Comparison of ENCODE assay signal across 25 cellular contexts in genomic region chr9:127181315-127181580, GRCh38. TPM values are rescaled to one million over a fixed set of nuclear protein-coding genes. Genes with fewer than 3 reads are reported as not detected.
DNase-seq lines count a peak whose midpoint lies in the region; ATAC-seq, FAIRE-seq and TF ChIP-seq lines count a peak whose summit lies in the region.
"Had no signal": no experiment of that assay in that cellular context is flagged by ENCODE, and none has a peak within 500 bp of the region (broad histone marks: within the 10 kb centered on the region; RNA-seq: fewer than 3 reads in every experiment).

No MANE protein-coding gene starts in this region.

- no peak for ATAC-seq in right cardiac atrium
- no peak for ATAC-seq in HG02970 (IDR thresholded peaks at IDR 0.05; ENCODE audit: low FRiP score, unreplicated experiment)
- ATAC-seq: activated CD8-positive, alpha-beta T cell treated with anti-CD3 and anti-CD28 coated beads for 36 hours; left lung had no signal

- no peaks in the 10 kb centered on the region; the same call in 1 of the 2 replicates for H3K79me1 ChIP-seq in H1 (ENCODE audit: low read depth, low read length)

- no peaks in the 10 kb centered on the region for H3K79me2 ChIP-seq in H1 (ENCODE audit: control insufficient read depth in 1 of 2, insufficient read depth in 2 of 2, low read length in 2 of 2)

- no peak overlapping the region for H3K18ac ChIP-seq in H1 (ENCODE audit: extremely low read depth, low read length)

- H2BK15ac ChIP-seq in H1 (ENCODE audit: low read length): no peak overlapping the region

- CTCF ChIA-PET in H1 (lab: Charles Lee; ENCODE audit: partially characterized antibody): interaction anchor here (0.8 to 4.0 kb wide), 4 partner anchors 17 to 241 kb away, joined by 3 to 27 read pairs (median 3); no protein-coding TSS in a partner anchor

- no peak for TF ChIP-seq RAD21 in H1 (IDR thresholded peaks at IDR 0.05 in 1 of 2, conservative IDR thresholded peaks at IDR 0.05 in 1 of 2; ENCODE audit: low read depth in 2 of 2, low read length in 2 of 2)

- TF ChIP-seq CTCF in left ventricle myocardium inferior (IDR thresholded peaks at IDR 0.05; ENCODE audit: borderline replicate concordance) (no peak), H1 (IDR thresholded peaks at IDR 0.05; ENCODE audit: control extremely low read depth in 1 of 3, insufficient read depth in 1 of 3, low read depth in 1 of 3, low read length in 3 of 3) (no peak), vagina (IDR thresholded peaks at IDR 0.05) (no peak)

- no peak overlapping the region for H4K91ac ChIP-seq in H1 (replicated peaks; ENCODE audit: insufficient read length, low read length)

- H3K56ac ChIP-seq in H1 (replicated peaks; ENCODE audit: insufficient read length, low read depth, low read length): no peak overlapping the region

- H4K20me1 ChIP-seq in H1 (replicated peaks in 1 of 2; ENCODE audit: control insufficient read depth in 1 of 2, insufficient read depth in 2 of 2, low read length in 2 of 2): no peaks in the 10 kb centered on the region

- H3K4me1 ChIP-seq in left ventricle myocardium inferior (peaks cover 66% of the 10 kb centered on the region), right cardiac atrium (ENCODE audit: control insufficient read depth, insufficient read depth, low read length) (peaks cover 3% of the 10 kb centered on the region), H1 (replicated peaks in 1 of 4; ENCODE audit: control insufficient read depth in 3 of 4, insufficient read depth in 4 of 4, low read length in 3 of 4) (peaks cover 0 to 6% (median under 1%) of the 10 kb centered on the region in 4 experiments; a peak in 4 of 7 replicates), vagina (peaks cover 66% of the 10 kb centered on the region), small intestine (ENCODE audit: control insufficient read depth in 2 of 2, insufficient read depth in 1 of 2, low read depth in 1 of 2, low read length in 1 of 2) (peaks cover 0 to 5% of the 10 kb centered on the region in 2 donors)
- H3K4me1 ChIP-seq: HAP-1 had no signal

- H2AFZ ChIP-seq in H1 (ENCODE audit: low read length): no peak overlapping the region

- H3K9me3 ChIP-seq in left ventricle myocardium inferior (replicated peaks) (no peaks in the 10 kb centered on the region), right cardiac atrium (ENCODE audit: control insufficient read depth, low read length) (no peaks in the 10 kb centered on the region), H1 (ENCODE audit: insufficient read depth in 2 of 2, low read depth in 1 of 2, low read length in 1 of 2) (no peaks in the 10 kb centered on the region), vagina (no peaks in the 10 kb centered on the region), small intestine (ENCODE audit: control insufficient read depth, low read depth) (no peaks in the 10 kb centered on the region)
- H3K9me3 ChIP-seq: Caco-2, HAP-1, left lung had no signal

- H2BK5ac ChIP-seq in H1 (ENCODE audit: low read depth, low read length): 0 out of 2 replicates have a peak overlapping the region, but pooled peaks have one; percentile 24

- TF ChIP-seq EP300 in H1 (IDR thresholded peaks at IDR 0.05; ENCODE audit: borderline replicate concordance in 1 of 2, low read depth in 2 of 2, low read length in 2 of 2): no peak

- in situ Hi-C loops in ACHN (cut with HindIII; ENCODE audit: low pct_ligation_motif_present, low pct_unique_long_range_greater_than_20kb, low sequenced_read_pairs): no loop called here

- H2BK20ac ChIP-seq in H1 (ENCODE audit: low read length): no peak overlapping the region

- no peaks in the 10 kb centered on the region for H3K27me3 ChIP-seq in left ventricle myocardium inferior (ENCODE audit: low read depth)
- no peaks in the 10 kb centered on the region for H3K27me3 ChIP-seq in right cardiac atrium (ENCODE audit: control insufficient read depth, insufficient read depth)
- H3K27me3 ChIP-seq in H1 (replicated peaks in 1 of 4; ENCODE audit: control insufficient read depth in 3 of 4, extremely low read depth in 1 of 4, insufficient read depth in 3 of 4, low read length in 3 of 4): no peaks in the 10 kb centered on the region
- H3K27me3 ChIP-seq in vagina: no peaks in the 10 kb centered on the region
- H3K27me3 ChIP-seq in small intestine (ENCODE audit: control insufficient read depth in 2 of 2, insufficient read depth in 2 of 2, low read length in 2 of 2): no peaks in the 10 kb centered on the region
- H3K27me3 ChIP-seq: left lung had no signal

- FAIRE-seq in H1 (lab: Jason Lieb, UNC) (no peak), small intestine (lab: Jason Lieb, UNC) (no peak)
- FAIRE-seq: frontal cortex had no signal

- H3K4me3 ChIP-seq in left ventricle myocardium inferior (no peak overlapping the region), right cardiac atrium (ENCODE audit: low read length) (no peak overlapping the region), H1 (ENCODE audit: extremely low read depth in 1 of 4, insufficient read depth in 2 of 4, low read depth in 3 of 4, low read length in 4 of 4) (no peak overlapping the region), vagina (no peak overlapping the region), small intestine (ENCODE audit: low read depth in 1 of 2, low read length in 2 of 2) (no peak overlapping the region)
- H3K4me3 ChIP-seq: HAP-1, left lung had no signal

- POLR2A ChIA-PET in H1 (lab: Charles Lee; ENCODE audit: partially characterized antibody): interaction anchor here (1.4 kb wide), 1 partner anchor 14 kb away, joined by 3 read pairs; no protein-coding TSS in a partner anchor

- no peak overlapping the region for H3K9ac ChIP-seq in H1 (replicated peaks in 1 of 4; ENCODE audit: extremely low read depth in 1 of 4, low read depth in 3 of 4, low read length in 3 of 4)
- H3K9ac ChIP-seq: KMS-11 had no signal

- H3K4me2 ChIP-seq in H1 (ENCODE audit: insufficient read depth in 1 of 2, low read depth in 2 of 2, low read length in 2 of 2): no peak overlapping the region
- H3K4me2 ChIP-seq: KMS-11 had no signal

- H4K5ac ChIP-seq in H1 (ENCODE audit: insufficient read length, low read depth, low read length): no peak overlapping the region

- H2BK120ac ChIP-seq in H1 (replicated peaks; ENCODE audit: low read depth, low read length): no peak overlapping the region

- H3K4ac ChIP-seq in H1 (replicated peaks; ENCODE audit: insufficient read length, low read depth, low read length): no peak overlapping the region

- intact Hi-C loops in left ventricle myocardium inferior (cut with micrococcal nuclease) (no loop called here), right cardiac atrium (cut with DNase I) (loop anchor here in 1 of 4 donors (10.0 kb wide), 1 partner anchor 56 kb away; the partner anchor contains the start of gene ANGPTL2), posterior vena cava (cut with DNase I) (no loop called here), vagina (cut with DNase I) (no loop called here)

- H2AK5ac ChIP-seq in H1 (ENCODE audit: low read depth, low read length): peak overlapping the region; percentile 7; the same call in 1 of the 2 replicates

- no peak overlapping the region for H3K23ac ChIP-seq in H1 (ENCODE audit: insufficient read length)

- DNase-seq in left ventricle myocardium inferior (no peak), right cardiac atrium (no peak), H1 (ENCODE audit: low read depth in 1 of 2, low spot score in 2 of 2) (no peak), posterior vena cava (ENCODE audit: low spot score) (peak; percentile 38), vagina (ENCODE audit: extremely low spot score in 2 of 2) (no peak), small intestine (no peak), ACHN (no peak)
- DNase-seq: activated CD4-positive, alpha-beta T cell treated with anti-CD3 and anti-CD28 coated beads for 1 hour; activated CD8-positive, alpha-beta T cell treated with anti-CD3 and anti-CD28 coated beads for 36 hours; activated gamma-delta T cell; cortex of kidney; DMS79; GDM1; NCI-H146; NCI-H510A; stimulated activated CD4-positive, alpha-beta T cell treated with anti-CD3 and anti-CD28 coated beads, Interleukin-2, amount 100 ng/mL, for 48 hours; T-helper 1 cell had no signal

- H3K36me3 ChIP-seq in left ventricle myocardium inferior (no peaks in the 10 kb centered on the region), H1 (ENCODE audit: control insufficient read depth in 2 of 4, insufficient read depth in 4 of 4, low read length in 3 of 4) (no peaks in the 10 kb centered on the region), vagina (no peaks in the 10 kb centered on the region), small intestine (ENCODE audit: control insufficient read depth in 2 of 2, insufficient read depth in 2 of 2, low read length in 2 of 2) (peaks cover 0 to 9% of the 10 kb centered on the region in 2 donors)
- H3K36me3 ChIP-seq: HAP-1 had no signal

- 96% methylated on average over 3 of the region's 3 CpGs for WGBS in right cardiac atrium
- 96% methylated on average over 3 of the region's 3 CpGs; no CpG with 5 or more reads in 1 of the 2 experiments for WGBS in H1 (ENCODE audit: extremely low coverage in 1 of 2, insufficient coverage in 1 of 2, insufficient read length in 1 of 2, insufficient replicate concordance in 2 of 2, low coverage in 1 of 2, low lambda C conversion rate in 2 of 2, missing lambda C conversion rate in 1 of 2), 2 experiments
- 97% methylated on average over 3 of the region's 3 CpGs for WGBS in small intestine, 3 donors

- no peak overlapping the region for H3K14ac ChIP-seq in H1 (ENCODE audit: insufficient read length)

- no peak overlapping the region for H4K8ac ChIP-seq in H1 (ENCODE audit: extremely low read depth, insufficient read depth, low read length)

- H2BK12ac ChIP-seq in H1 (ENCODE audit: low read depth, low read length): no peak overlapping the region; the same call in 1 of the 2 replicates

- H3K23me2 ChIP-seq in H1 (ENCODE audit: low read depth, low read length): no peaks in the 10 kb centered on the region

- H3K27ac ChIP-seq in left ventricle myocardium inferior (replicated peaks): peak overlapping the region; percentile 30
- no peak overlapping the region for H3K27ac ChIP-seq in right cardiac atrium (ENCODE audit: low read length)
- H3K27ac ChIP-seq in H1 (ENCODE audit: low read depth, low read length): no peak overlapping the region
- peak overlapping the region; percentile 4 for H3K27ac ChIP-seq in vagina
- H3K27ac ChIP-seq in small intestine (ENCODE audit: low read depth in 1 of 2, low read length in 1 of 2): no peak overlapping the region
- H3K27ac ChIP-seq: C4-2B, KMS-11, left lung, RWPE1 had no signal

- TF ChIP-seq POLR2A in H1 (IDR thresholded peaks at IDR 0.05; ENCODE audit: control extremely low read depth in 1 of 2, low read depth in 2 of 2, low read length in 2 of 2) (no peak), vagina (IDR thresholded peaks at IDR 0.05) (no peak)

RNA-seq across cellular contexts. Expression of gene ANGPTL2, which starts 58.8 kb away (rescaled TPM):
- total RNA-seq in left ventricle myocardium inferior (35.7 TPM), right cardiac atrium (10 to 100 TPM; 33.8 to 69.5 (median 47.2) TPM), posterior vena cava (10 to 100 TPM; 45.7 to 55.9 TPM), vagina (65.8 TPM)
- polyA plus RNA-seq in right cardiac atrium (26.7 TPM), H1 (2011; rRNA removed) (5.9 and 9.0 TPM in 2 replicates), small intestine (10 to 100 TPM in 1 of 3 donors, 1 to 10 TPM in 1, under 1 TPM in 1; 0.45 to 16.5 (median 3.0) TPM)
- total RNA-seq in H1 (2021; fragmentation: NEBNext Ultra II Directional; extraction: Animal tissue kit (Norgen Biotek cat#: 25700)): 10.6 and 10.7 TPM in 2 replicates
- 6.6 TPM for polyA plus RNA-seq in H1 (2011; cell fraction: cytosol; rRNA removed)
- 9.4 TPM for polyA plus RNA-seq in H1 (2011; cell fraction: nucleus; rRNA removed)
- 8.3 to 10.8 TPM (median 9.8 TPM) in 4 replicates for polyA plus RNA-seq in H1 (2012, experiment 1 of 2)
- 8.0 TPM for polyA plus RNA-seq in H1 (2012, experiment 2 of 2)
- 13.4 TPM for polyA plus RNA-seq in H1 (2013, experiment 1 of 2)
- polyA plus RNA-seq in H1 (2013, experiment 2 of 2): 17.1 TPM
- 6.5 and 10.3 TPM in 2 replicates for polyA minus RNA-seq in H1 (2011; rRNA and poly(A)+ RNA removed)
- 10.8 TPM for polyA minus RNA-seq in H1 (2011; cell fraction: cytosol; rRNA and poly(A)+ RNA removed)
- polyA minus RNA-seq in H1 (2011; cell fraction: nucleus; rRNA and poly(A)+ RNA removed): 3.5 TPM
- total RNA-seq: activated CD8-positive, alpha-beta T cell treated with anti-CD3 and anti-CD28 coated beads for 36 hours; Caco-2 had no signal

Comparison
In these comparisons a context has a peak if more than half of its experiments do, and no peak if none do; other contexts are left out.
1. H3K27ac ChIP-seq: peak in left ventricle myocardium inferior (single experiment) and vagina (single experiment); none in right cardiac atrium (single experiment), H1 (single experiment) and small intestine (0 of 2).